In genomic region chr12:54413284-54414190, GRCh38 we compare ENCODE assay signal across 1 cellular context.
TF ChIP-seq lines count a peak whose summit lies in the region.

No MANE protein-coding gene starts in this region.

TF ChIP-seq in WTC11, 78 proteins besides CTCF, POLR2A, EP300 and RAD21 (continued from another document):
- TF ChIP-seq IRF1 (CRISPR knock-in tag; IDR thresholded peaks at IDR 0.05) = no peak
- TF ChIP-seq FOXJ3 (CRISPR knock-in tag; IDR thresholded peaks at IDR 0.05; ENCODE audit: borderline replicate concordance) = no peak
- TF ChIP-seq GABPB1 (CRISPR knock-in tag; IDR thresholded peaks at IDR 0.05) = no peak
- no peak for TF ChIP-seq ATF2 (CRISPR knock-in tag; IDR thresholded peaks at IDR 0.05; ENCODE audit: borderline replicate concordance, low read depth)
- no peak for TF ChIP-seq ATF6 (CRISPR knock-in tag; IDR thresholded peaks at IDR 0.05)
- TF ChIP-seq NFE2L1 (CRISPR knock-in tag; IDR thresholded peaks at IDR 0.05) = no peak
- no peak for TF ChIP-seq RELA (CRISPR knock-in tag; IDR thresholded peaks at IDR 0.05; ENCODE audit: borderline replicate concordance)
- no peak for TF ChIP-seq SMAD4 (CRISPR knock-in tag; IDR thresholded peaks at IDR 0.05)
- TF ChIP-seq OVOL2 (CRISPR knock-in tag; IDR thresholded peaks at IDR 0.05; ENCODE audit: borderline replicate concordance) = no peak
- TF ChIP-seq ZNF232 (CRISPR knock-in tag; IDR thresholded peaks at IDR 0.05) = no peak
